Comparison of ENCODE assay signal across 8 cellular contexts in the genomic region with DNA sequence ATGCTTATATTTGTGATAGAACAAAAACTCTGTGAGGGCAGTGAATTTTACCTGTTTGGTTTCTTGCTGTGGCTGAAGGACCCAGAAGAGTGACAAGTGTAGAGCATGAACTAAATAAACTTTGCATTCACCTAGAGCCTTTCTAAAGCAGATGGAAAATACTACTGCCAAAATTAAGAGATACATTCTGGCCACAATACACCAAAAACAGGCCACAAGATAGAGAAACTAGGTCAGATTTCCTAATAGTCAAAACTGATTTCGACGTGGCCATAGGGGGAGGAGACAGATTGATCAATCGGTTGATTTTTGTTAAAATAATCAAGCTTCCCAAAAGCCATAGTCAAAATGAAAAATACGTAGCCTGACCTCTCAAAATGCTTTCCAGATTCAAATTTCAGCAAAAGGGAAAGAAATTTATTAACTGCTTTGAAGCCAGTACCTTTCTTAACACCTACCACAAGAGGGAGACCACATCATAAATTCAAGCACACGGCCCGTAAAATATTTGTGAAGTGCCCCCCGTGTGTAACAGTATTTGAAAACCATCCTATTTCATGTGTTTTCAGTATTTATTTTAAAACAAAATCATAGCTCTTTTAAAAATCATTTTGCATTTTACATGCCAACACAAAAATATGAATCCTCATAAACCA.
DNase-seq lines count a peak whose midpoint lies in the region; ATAC-seq and TF ChIP-seq lines count a peak whose summit lies in the region.

No MANE protein-coding gene starts in this region.

- H3K36me3 Mint-ChIP-seq in chondrocyte (ENCODE audit: low read depth), result no peaks in the 10 kb centered on the region
- no peaks in the 10 kb centered on the region for H3K36me3 Mint-ChIP-seq in nephron (ENCODE audit: low read depth)
- no peaks in the 10 kb centered on the region for H3K36me3 Mint-ChIP-seq in activated CD4-positive, alpha-beta memory T cell treated with anti-CD3 and anti-CD28 coated beads, Interleukin-2, amount 10 ng/mL, durations not matched to agents 7 days and 5 days (ENCODE audit: low read depth)

- no peaks in the 10 kb centered on the region for H3K9me3 Mint-ChIP-seq in chondrocyte (ENCODE audit: low read depth)
- H3K9me3 Mint-ChIP-seq in nephron, result no peaks in the 10 kb centered on the region
- H3K9me3 Mint-ChIP-seq in activated CD4-positive, alpha-beta memory T cell treated with anti-CD3 and anti-CD28 coated beads, Interleukin-2, amount 10 ng/mL, durations not matched to agents 7 days and 5 days, result no peaks in the 10 kb centered on the region

- no peak overlapping the region for H3K4me3 ChIP-seq in GM12864 (ENCODE audit: low read depth, low read length)

- CTCF ChIA-PET in activated CD4-positive, alpha-beta memory T cell treated with anti-CD3 and anti-CD28 coated beads, Interleukin-2, amount 10 ng/mL, durations not matched to agents 7 days and 5 days (lab: Charles Lee), result interaction anchor here (0.8 to 4.7 kb wide), 8 partner anchors 133 to 382 kb away, joined by 3 to 39 read pairs (median 4); partner anchors contain the start of gene CORIN

- no peaks in the 10 kb centered on the region for H3K4me1 Mint-ChIP-seq in chondrocyte (ENCODE audit: low read depth)
- H3K4me1 Mint-ChIP-seq in nephron, result peaks cover 18% of the 10 kb centered on the region
- no peaks in the 10 kb centered on the region for H3K4me1 Mint-ChIP-seq in activated CD4-positive, alpha-beta memory T cell treated with anti-CD3 and anti-CD28 coated beads, Interleukin-2, amount 10 ng/mL, durations not matched to agents 7 days and 5 days

- H3K27me3 Mint-ChIP-seq in chondrocyte (ENCODE audit: low read depth) (peaks cover 48% of the 10 kb centered on the region), nephron (ENCODE audit: low read depth) (peaks cover 7% of the 10 kb centered on the region)
- peaks cover 22% of the 10 kb centered on the region for H3K27me3 Mint-ChIP-seq in activated CD4-positive, alpha-beta memory T cell treated with anti-CD3 and anti-CD28 coated beads, Interleukin-2, amount 10 ng/mL, durations not matched to agents 7 days and 5 days

- no peak overlapping the region for H3K4me3 Mint-ChIP-seq in chondrocyte (ENCODE audit: unreplicated experiment)
- H3K4me3 Mint-ChIP-seq in nephron, result peak overlapping the region in 2 of 3 experiments; percentile 2 to 32
- H3K4me3 Mint-ChIP-seq in activated CD4-positive, alpha-beta memory T cell treated with anti-CD3 and anti-CD28 coated beads, Interleukin-2, amount 10 ng/mL, durations not matched to agents 7 days and 5 days, result no peak overlapping the region

- peak; percentile 32 for TF ChIP-seq CTCF in GM12864 (IDR thresholded peaks at IDR 0.05; ENCODE audit: low read depth, low read length, missing control alignments)
- peak; percentile 81 for TF ChIP-seq CTCF in chondrocyte (IDR thresholded peaks at IDR 0.05)
- peak; percentile 36 to 45 (median 41) for TF ChIP-seq CTCF in nephron (IDR thresholded peaks at IDR 0.05; ENCODE audit: unreplicated experiment in 3 of 3)

- DNase-seq in GM12864 (ENCODE audit: low read depth) (no peak), NCI-H1092 treated with DMSO at 0.1 percent for 48 hours (lab: John Stamatoyannopoulos, UW) (peak; percentile 51), chondrocyte (ENCODE audit: low spot score) (no peak), AG08395 (ENCODE audit: low spot score) (no peak)
- no peak for DNase-seq in activated CD4-positive, alpha-beta T cell treated with anti-CD3 and anti-CD28 coated beads for 48 hours
- no peak for DNase-seq in activated CD4-positive, alpha-beta memory T cell treated with anti-CD3 and anti-CD28 coated beads, Interleukin-2, amount 10 ng/mL, durations not matched to agents 7 days and 5 days

- no peak overlapping the region for H3K27ac Mint-ChIP-seq in chondrocyte (ENCODE audit: unreplicated experiment)
- peak overlapping the region; percentile 92 to 98 (median 98) for H3K27ac Mint-ChIP-seq in nephron
- H3K27ac Mint-ChIP-seq in activated CD4-positive, alpha-beta memory T cell treated with anti-CD3 and anti-CD28 coated beads, Interleukin-2, amount 10 ng/mL, durations not matched to agents 7 days and 5 days, result no peak overlapping the region

- POLR2A ChIA-PET in activated CD4-positive, alpha-beta memory T cell treated with anti-CD3 and anti-CD28 coated beads, Interleukin-2, amount 10 ng/mL, durations not matched to agents 7 days and 5 days (lab: Charles Lee), result interaction anchor here (0.6 kb wide), 1 partner anchor 382 kb away, joined by 3 read pairs; no protein-coding TSS in a partner anchor

- no peak for ATAC-seq in GM18517 (IDR thresholded peaks at IDR 0.05; ENCODE audit: unreplicated experiment)

Comparison
In these comparisons a context has a peak if more than half of its experiments do, and no peak if none do; other contexts are left out.
1. H3K27ac Mint-ChIP-seq: peak in nephron (3 of 3); none in chondrocyte (single experiment) and activated CD4-positive, alpha-beta memory T cell treated with anti-CD3 and anti-CD28 coated beads, Interleukin-2, amount 10 ng/mL, durations not matched to agents 7 days and 5 days (single experiment).
2. H3K4me3 Mint-ChIP-seq: peak in nephron (2 of 3); none in chondrocyte (single experiment) and activated CD4-positive, alpha-beta memory T cell treated with anti-CD3 and anti-CD28 coated beads, Interleukin-2, amount 10 ng/mL, durations not matched to agents 7 days and 5 days (single experiment).
3. Peak in every context shown above with its lines, with median percentiles within 50 percentile points of each other: CTCF ChIP-seq.